Comparison of ENCODE assay signal across 8 cellular contexts in the genomic region with DNA sequence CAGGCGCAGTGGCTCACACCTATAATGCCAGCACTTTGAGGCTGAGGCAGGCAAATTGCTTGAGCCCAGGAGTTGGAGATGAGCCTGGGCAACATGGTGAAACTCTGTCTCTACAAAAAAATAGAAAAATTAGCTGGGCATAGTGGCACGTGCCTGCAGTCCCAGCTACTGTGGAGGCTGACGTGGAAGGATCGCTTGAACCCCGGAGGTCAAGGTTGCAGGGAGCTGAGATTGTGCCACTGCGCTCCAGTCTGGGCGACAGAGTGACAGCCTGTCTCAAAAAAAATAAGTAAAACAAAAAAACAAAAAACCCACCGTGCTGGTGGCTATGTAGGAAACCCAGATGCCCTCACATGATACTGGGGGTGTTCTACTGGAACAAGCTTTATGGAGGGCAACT. TPM values are rescaled to one million over a fixed set of nuclear protein-coding genes. Genes with fewer than 3 reads are reported as not detected.
"Had no signal": no experiment of that assay in that cellular context is flagged by ENCODE, and none has a peak within 500 bp of the region (broad histone marks: within the 10 kb centered on the region; RNA-seq: fewer than 3 reads in every experiment).

No MANE protein-coding gene starts in this region.

- H3K27ac Mint-ChIP-seq: HFFc6 had no signal

- H3K4me1 ChIP-seq: HAP-1 had no signal

- DNase-seq: GOT3, H7, HFFc6, IMR-90 had no signal

- ATAC-seq: HCT116, K562 had no signal

- H3K36me3 ChIP-seq: HAP-1 had no signal

- H3K4me3 ChIP-seq: HAP-1, K562 had no signal

- H3K9me3 ChIP-seq: HAP-1 had no signal

- H3K9me3 Mint-ChIP-seq: HFFc6 had no signal

- H3K4me3 Mint-ChIP-seq: HFFc6 had no signal

RNA-seq across cellular contexts. Expression of gene LYPD3, which starts 22.8 kb away (rescaled TPM):
- total RNA-seq: H7 had no signal

RNA-seq across cellular contexts. Expression of gene ZNF575, which starts 44.8 kb away (rescaled TPM):
- total RNA-seq: H4, H7, IMR-90 had no signal
